Comparison of ENCODE assay signal across 10 cellular contexts in the genomic region with DNA sequence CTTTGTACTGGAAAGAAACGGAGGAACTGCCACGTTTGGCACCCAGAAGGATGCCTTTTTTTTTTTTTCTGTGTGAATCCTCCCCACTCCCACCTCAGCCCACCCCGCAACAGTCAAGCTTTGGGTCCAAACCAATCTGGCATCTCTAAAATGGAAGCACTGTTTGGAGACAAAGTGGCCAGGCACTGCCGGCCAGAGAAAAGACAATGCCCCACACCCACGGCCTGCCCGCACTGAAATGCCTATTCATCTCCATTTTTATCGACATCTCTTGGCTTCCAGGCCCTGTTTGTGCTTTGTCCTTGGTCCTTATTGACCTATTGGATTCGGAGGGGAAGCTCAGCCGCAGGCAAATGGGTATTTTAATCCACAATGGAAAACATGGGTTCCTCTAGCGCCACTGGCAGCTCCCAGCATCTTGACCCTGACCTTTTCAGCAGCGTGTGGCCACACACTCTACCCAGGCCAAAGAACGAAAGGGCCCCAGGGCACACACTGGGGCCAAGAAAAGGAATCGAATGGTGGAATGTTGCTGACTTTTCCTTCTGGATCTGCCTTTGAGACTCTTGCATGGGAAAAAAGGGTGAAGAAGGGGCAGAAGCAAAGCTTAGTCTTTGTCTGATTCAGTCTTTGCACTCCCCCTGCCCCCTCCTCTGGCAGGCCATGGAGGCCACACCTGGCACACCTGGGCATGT.
"Had no signal": no experiment of that assay in that cellular context is flagged by ENCODE, and none has a peak within 500 bp of the region (broad histone marks: within the 10 kb centered on the region; RNA-seq: fewer than 3 reads in every experiment).

No MANE protein-coding gene starts in this region.

- ATAC-seq: activated CD8-positive, alpha-beta T cell treated with anti-CD3 and anti-CD28 coated beads for 36 hours; activated T-cell treated with anti-CD3 and anti-CD28 coated beads, Interleukin-2, amount 50 U/mL, for 72 hours; gastrocnemius medialis; stimulated activated effector memory CD8-positive, alpha-beta T cell treated with anti-CD3 and anti-CD28 coated beads, Interleukin-12 subunit alpha, Interleukin-12 subunit beta, amount 100 ng/mL, for 72 hours had no signal

- DNase-seq: activated CD8-positive, alpha-beta memory T cell treated with anti-CD3 and anti-CD28 coated beads, Interleukin-2, amount 50 U/mL, for 4 hours; activated CD8-positive, alpha-beta T cell treated with anti-CD3 and anti-CD28 coated beads for 36 hours; activated naive CD8-positive, alpha-beta T cell treated with anti-CD3 and anti-CD28 coated beads, Interleukin-2, amount 10 ng/mL, durations not matched to agents 7 days and 5 days; activated T-cell treated with anti-CD3 and anti-CD28 coated beads, Interleukin-2, amount 50 U/mL, for 72 hours; effector CD4-positive, alpha-beta T cell; gastrocnemius medialis; mammary epithelial cell; ovary; T-helper 9 cell had no signal
